8 cellular contexts compared by ENCODE assay signal in genomic region chr12:110039085-110039807, GRCh38. TPM values are rescaled to one million over a fixed set of nuclear protein-coding genes. Genes with fewer than 3 reads are reported as not detected.
DNase-seq lines count a peak whose midpoint lies in the region; ATAC-seq and TF ChIP-seq lines count a peak whose summit lies in the region.

No MANE protein-coding gene starts in this region.

- H3K4me2 ChIP-seq in hepatocyte = peak overlapping the region; percentile 52

- peak overlapping the region; percentile 21 for H3K4me3 Mint-ChIP-seq in CD4-positive, alpha-beta T cell
- no peak overlapping the region for H3K4me3 Mint-ChIP-seq in activated naive CD4-positive, alpha-beta T cell treated with anti-CD3 and anti-CD28 coated beads for 36 hours
- H3K4me3 Mint-ChIP-seq in stimulated activated naive CD8-positive, alpha-beta T cell treated with anti-CD3 and anti-CD28 coated beads, Interleukin-15, amount 100 ng/mL, for 72 hours = peak overlapping the region; percentile 21 to 31

- peak in 8 of 10 experiments; percentile 7 to 42 (median 20) for DNase-seq in CD4-positive, alpha-beta T cell
- DNase-seq in KBM-7 (peak; percentile 22), hepatocyte (ENCODE audit: low spot score) (peak; percentile 80), NCI-H82 treated with DMSO at 0.1 percent for 48 hours (lab: John Stamatoyannopoulos, UW; ENCODE audit: unreplicated experiment) (no peak)
- DNase-seq in activated naive CD4-positive, alpha-beta T cell treated with anti-CD3 and anti-CD28 coated beads for 36 hours = peak; percentile 69
- DNase-seq in stimulated activated naive CD8-positive, alpha-beta T cell treated with anti-CD3 and anti-CD28 coated beads, Interleukin-15, amount 100 ng/mL, for 72 hours = peak in 1 of 2 donors; percentile 29

- H3K27ac Mint-ChIP-seq in CD4-positive, alpha-beta T cell = peak overlapping the region; percentile 92
- peak overlapping the region; percentile 89 for H3K27ac Mint-ChIP-seq in activated naive CD4-positive, alpha-beta T cell treated with anti-CD3 and anti-CD28 coated beads for 36 hours
- H3K27ac Mint-ChIP-seq in stimulated activated naive CD8-positive, alpha-beta T cell treated with anti-CD3 and anti-CD28 coated beads, Interleukin-15, amount 100 ng/mL, for 72 hours = peak overlapping the region; percentile 94 to 97

- peaks cover 46% of the 10 kb centered on the region for H3K4me1 Mint-ChIP-seq in CD4-positive, alpha-beta T cell (ENCODE audit: low read depth)
- H3K4me1 Mint-ChIP-seq in activated naive CD4-positive, alpha-beta T cell treated with anti-CD3 and anti-CD28 coated beads for 36 hours (ENCODE audit: low read depth) = peaks cover 38% of the 10 kb centered on the region
- H3K4me1 Mint-ChIP-seq in stimulated activated naive CD8-positive, alpha-beta T cell treated with anti-CD3 and anti-CD28 coated beads, Interleukin-15, amount 100 ng/mL, for 72 hours = peaks cover 43% of the 10 kb centered on the region

- POLR2A ChIA-PET in CD4-positive, alpha-beta T cell (lab: Charles Lee) = interaction anchor here (0.9 kb wide), 1 partner anchor 40 kb away, joined by 3 read pairs; no protein-coding TSS in a partner anchor

- ATAC-seq in CD4-positive, alpha-beta T cell (ENCODE audit: poor library complexity) = peak; percentile 89
- peak; percentile 64 for ATAC-seq in stimulated activated naive CD8-positive, alpha-beta T cell treated with anti-CD3 and anti-CD28 coated beads, Interleukin-15, amount 100 ng/mL, for 72 hours
- ATAC-seq in HG02870 (IDR thresholded peaks at IDR 0.05; ENCODE audit: unreplicated experiment) = no peak
- ATAC-seq in HG03025 (IDR thresholded peaks at IDR 0.05; ENCODE audit: low FRiP score, unreplicated experiment) = no peak

- no peaks in the 10 kb centered on the region for H3K36me3 ChIP-seq in hepatocyte (replicated peaks; ENCODE audit: insufficient read depth, low read depth)

- H3K27me3 Mint-ChIP-seq in CD4-positive, alpha-beta T cell = no peaks in the 10 kb centered on the region
- H3K27me3 Mint-ChIP-seq in activated naive CD4-positive, alpha-beta T cell treated with anti-CD3 and anti-CD28 coated beads for 36 hours (ENCODE audit: low read depth) = no peaks in the 10 kb centered on the region
- no peaks in the 10 kb centered on the region for H3K27me3 Mint-ChIP-seq in stimulated activated naive CD8-positive, alpha-beta T cell treated with anti-CD3 and anti-CD28 coated beads, Interleukin-15, amount 100 ng/mL, for 72 hours

- no peaks in the 10 kb centered on the region for H4K20me1 ChIP-seq in hepatocyte (ENCODE audit: insufficient read depth, poor library complexity, severe bottlenecking)

- no peaks in the 10 kb centered on the region for H3K9me2 ChIP-seq in hepatocyte (replicated peaks; ENCODE audit: insufficient read depth)

- H3K4me1 ChIP-seq in hepatocyte (ENCODE audit: insufficient read depth) = peaks cover 23% of the 10 kb centered on the region

- in situ Hi-C loops in KBM-7 (cut with MboI; ENCODE audit: low pct_unique_long_range_greater_than_20kb, low sequenced_read_pairs) = no loop called here

- TF ChIP-seq CTCF in CD4-positive, alpha-beta T cell (IDR thresholded peaks at IDR 0.05) = no peak
- no peak for TF ChIP-seq CTCF in hepatocyte (IDR thresholded peaks at IDR 0.05; ENCODE audit: poor library complexity)

- H3K9me3 Mint-ChIP-seq in CD4-positive, alpha-beta T cell = no peaks in the 10 kb centered on the region
- H3K9me3 Mint-ChIP-seq in activated naive CD4-positive, alpha-beta T cell treated with anti-CD3 and anti-CD28 coated beads for 36 hours = no peaks in the 10 kb centered on the region
- no peaks in the 10 kb centered on the region for H3K9me3 Mint-ChIP-seq in stimulated activated naive CD8-positive, alpha-beta T cell treated with anti-CD3 and anti-CD28 coated beads, Interleukin-15, amount 100 ng/mL, for 72 hours

- peaks cover 27% of the 10 kb centered on the region for H3K79me2 ChIP-seq in hepatocyte

- intact Hi-C loops in CD4-positive, alpha-beta T cell (cut with DNase I, micrococcal nuclease) = no loop called here
- intact Hi-C loops in activated naive CD4-positive, alpha-beta T cell treated with anti-CD3 and anti-CD28 coated beads for 36 hours (cut with micrococcal nuclease) = no loop called here

- peak overlapping the region; percentile 38 for H3K27ac ChIP-seq in CD4-positive, alpha-beta T cell (ENCODE audit: low read depth, low read length)
- H3K27ac ChIP-seq in hepatocyte = peak overlapping the region; percentile 91

- H3K27me3 ChIP-seq in CD4-positive, alpha-beta T cell (ENCODE audit: control insufficient read depth, insufficient read depth, low read length) = no peaks in the 10 kb centered on the region
- no peaks in the 10 kb centered on the region for H3K27me3 ChIP-seq in hepatocyte

- no peaks in the 10 kb centered on the region for H3K9me3 ChIP-seq in CD4-positive, alpha-beta T cell (ENCODE audit: control insufficient read depth, low read length)
- no peaks in the 10 kb centered on the region for H3K9me3 ChIP-seq in hepatocyte (ENCODE audit: low read depth)

- peaks cover 76% of the 10 kb centered on the region for H3K36me3 Mint-ChIP-seq in CD4-positive, alpha-beta T cell (ENCODE audit: low read depth)
- peaks cover 15% of the 10 kb centered on the region for H3K36me3 Mint-ChIP-seq in activated naive CD4-positive, alpha-beta T cell treated with anti-CD3 and anti-CD28 coated beads for 36 hours (ENCODE audit: low read depth)

- H2AFZ ChIP-seq in hepatocyte = no peak overlapping the region

- CTCF ChIA-PET in CD4-positive, alpha-beta T cell (lab: Charles Lee) = no interaction called here
- CTCF ChIA-PET in activated naive CD4-positive, alpha-beta T cell treated with anti-CD3 and anti-CD28 coated beads for 36 hours (lab: Charles Lee) = interaction anchor here (1.1 kb wide), 1 partner anchor 35 kb away, joined by 3 read pairs; no protein-coding TSS in a partner anchor

- WGBS in hepatocyte (ENCODE audit: low lambda C conversion rate, missing lambda C conversion rate) = 41% methylated on average over 5 of the region's 5 CpGs

- no peak overlapping the region for H3K4me3 ChIP-seq in hepatocyte

RNA-seq across cellular contexts. Expression of gene C12orf76, which starts 9.1 kb away (rescaled TPM):
- 10 to 100 TPM in 1 of 2 experiments, 1 to 10 TPM in 1; 9.8 to 12.6 TPM for total RNA-seq in CD4-positive, alpha-beta T cell
- total RNA-seq in activated naive CD4-positive, alpha-beta T cell treated with anti-CD3 and anti-CD28 coated beads for 36 hours = 10 to 100 TPM; 12.1 to 12.9 TPM
- 24.6 and 29.3 TPM in 2 replicates for total RNA-seq in hepatocyte
- polyA plus RNA-seq in hepatocyte = 13.6 and 18.5 TPM in 2 replicates

RNA-seq across cellular contexts. Expression of gene ANKRD13A, which starts 40.0 kb away (rescaled TPM):
- 10 to 100 TPM; 51.6 to 52.3 TPM for total RNA-seq in CD4-positive, alpha-beta T cell
- total RNA-seq in activated naive CD4-positive, alpha-beta T cell treated with anti-CD3 and anti-CD28 coated beads for 36 hours = 10 to 100 TPM; 28.3 to 31.5 TPM
- 49.7 and 55.3 TPM in 2 replicates for total RNA-seq in hepatocyte
- polyA plus RNA-seq in hepatocyte = 13.2 and 14.3 TPM in 2 replicates

RNA-seq across cellular contexts. Expression of gene GIT2, which starts 43.1 kb away (rescaled TPM):
- total RNA-seq in CD4-positive, alpha-beta T cell = 10 to 100 TPM; 68.6 to 70.7 TPM
- 10 to 100 TPM; 40.2 to 41.6 TPM for total RNA-seq in activated naive CD4-positive, alpha-beta T cell treated with anti-CD3 and anti-CD28 coated beads for 36 hours
- total RNA-seq in hepatocyte = 20.8 and 22.4 TPM in 2 replicates
- 21.5 and 21.9 TPM in 2 replicates for polyA plus RNA-seq in hepatocyte

Comparison
In these comparisons a context has a peak if more than half of its experiments do, and no peak if none do; other contexts are left out.
1. ATAC-seq: peak in CD4-positive, alpha-beta T cell (single experiment) and stimulated activated naive CD8-positive, alpha-beta T cell treated with anti-CD3 and anti-CD28 coated beads, Interleukin-15, amount 100 ng/mL, for 72 hours (single experiment); none in HG02870 (single experiment) and HG03025 (single experiment).
2. Peak in every context shown above with its lines, with median percentiles within 50 percentile points of each other: H3K27ac Mint-ChIP-seq.